8 cellular contexts compared by ENCODE assay signal in the genomic region with DNA sequence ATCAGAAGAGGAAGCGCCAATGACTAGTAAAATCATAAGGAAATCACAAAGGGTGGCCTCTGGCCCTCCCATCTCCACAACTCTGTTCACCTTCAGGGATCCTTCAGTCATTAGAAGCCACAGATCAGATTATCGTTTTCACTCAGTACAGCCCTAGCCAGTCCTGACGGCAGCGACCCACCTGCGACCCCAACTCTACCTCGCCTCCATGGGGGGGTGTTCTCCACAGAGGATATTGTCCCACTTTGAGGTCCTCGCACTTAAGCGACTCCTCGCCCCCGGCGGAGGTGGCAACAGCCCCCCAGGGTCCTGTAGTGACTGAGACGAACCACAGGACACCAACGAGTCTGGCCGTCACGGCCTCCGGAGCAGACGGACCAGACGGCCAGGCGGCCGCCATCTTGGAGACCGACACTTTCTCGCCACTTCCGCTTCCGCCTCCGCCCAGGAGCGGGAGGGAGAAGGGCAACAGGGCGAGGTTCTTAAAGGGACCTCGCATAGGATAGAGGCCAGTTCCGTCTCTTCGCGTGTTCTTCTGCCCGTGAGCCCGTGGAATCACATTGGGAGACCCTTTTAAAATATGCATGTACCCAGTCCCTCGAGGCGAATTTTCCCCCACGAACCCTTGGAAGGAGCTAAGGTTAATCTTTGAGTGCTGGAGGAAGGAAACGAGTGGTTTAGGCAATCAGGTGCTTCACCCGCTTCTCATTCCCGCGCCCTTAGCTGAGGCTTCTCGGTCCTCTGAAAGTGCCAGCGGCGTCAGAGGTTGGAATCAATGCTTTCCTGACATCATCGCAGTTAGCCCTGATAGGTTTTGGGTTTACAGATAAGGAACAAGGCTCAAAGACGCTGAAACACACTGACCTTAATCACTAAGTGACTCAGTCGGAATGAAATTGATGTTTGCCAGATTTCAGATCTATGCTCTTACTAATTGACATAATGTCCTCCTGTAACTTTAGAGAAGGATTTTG. TPM values are rescaled to one million over a fixed set of nuclear protein-coding genes. Genes with fewer than 3 reads are reported as not detected.
DNase-seq lines count a peak whose midpoint lies in the region; ATAC-seq and TF ChIP-seq lines count a peak whose summit lies in the region.

TM2D1 (minus strand) TSS at position 421 of the 974 bp plus-strand sequence; CDS start at position 400, 21 bp downstream.

- DNase-seq in NCI-H187 (lab: John Stamatoyannopoulos, UW) (peak; percentile 80 to 90), ascending aorta (ENCODE audit: low spot score in 2 of 2) (peak; percentile 55 to 95), hepatic stellate cell (ENCODE audit: low spot score) (peak; percentile 90), aorta (peak; percentile 95 to 96)

- peak within 1 kb of the TSS; percentile 89 to 96 for H3K27ac ChIP-seq in ascending aorta
- peak within 1 kb of the TSS; percentile 80 for H3K27ac ChIP-seq in rectal smooth muscle tissue (ENCODE audit: low read depth, low read length)
- H3K27ac ChIP-seq in aorta (ENCODE audit: low read depth in 1 of 2, low read length in 2 of 2), result peak within 1 kb of the TSS in 1 of 2 donors; percentile 87

- TF ChIP-seq CTCF in ascending aorta (IDR thresholded peaks at IDR 0.05), result peak in 1 of 3 experiments; percentile 4

- H3K9me3 ChIP-seq in ascending aorta (no peaks in the 10 kb centered on the region), aorta (ENCODE audit: control insufficient read depth, low read length) (no peaks in the 10 kb centered on the region)

- intact Hi-C loops in T-helper 2 cell treated with Interferon-gamma antibody and Interleukin-4, amounts not matched to agents 100 ng/mL and 5 ng/mL, for 36 hours (cut with micrococcal nuclease), result loop anchor here (1.0 to 5.0 kb wide), 6 partner anchors 17 to 1057 kb away; partner anchors contain the start of genes ATG4C, PATJ and USP1
- intact Hi-C loops in ascending aorta (cut with DNase I) (loop anchor here (1.0 to 10.0 kb wide), 4 partner anchors 17 to 670 kb away; partner anchors contain the start of gene PATJ), aorta (cut with DNase I) (no loop called here)

- H3K27me3 ChIP-seq in ascending aorta (no peaks in the 10 kb centered on the region), rectal smooth muscle tissue (ENCODE audit: control insufficient read depth, insufficient read depth, low read length) (no peaks in the 10 kb centered on the region), aorta (ENCODE audit: control insufficient read depth in 1 of 2, insufficient read depth in 2 of 2, low read length in 1 of 2) (no peaks in the 10 kb centered on the region)

- H3K4me1 ChIP-seq in ascending aorta, result peaks cover 6 to 12% of the 10 kb centered on the region in 2 donors
- peaks cover 6% of the 10 kb centered on the region for H3K4me1 ChIP-seq in rectal smooth muscle tissue (ENCODE audit: control insufficient read depth, insufficient read depth, low read length)
- H3K4me1 ChIP-seq in aorta (ENCODE audit: control insufficient read depth in 1 of 2, insufficient read depth in 2 of 2, low read length in 2 of 2), result no peaks in the 10 kb centered on the region

- peaks cover 3 to 7% of the 10 kb centered on the region in 2 donors for H3K36me3 ChIP-seq in ascending aorta
- no peaks in the 10 kb centered on the region for H3K36me3 ChIP-seq in rectal smooth muscle tissue (ENCODE audit: control insufficient read depth, insufficient read depth, low read length)
- no peaks in the 10 kb centered on the region for H3K36me3 ChIP-seq in aorta (ENCODE audit: control insufficient read depth in 1 of 2, insufficient read depth in 2 of 2, low read length in 1 of 2)

- peak; percentile 100 for ATAC-seq in GM18498 (IDR thresholded peaks at IDR 0.05; ENCODE audit: unreplicated experiment)
- ATAC-seq in HG02938 (IDR thresholded peaks at IDR 0.05; ENCODE audit: unreplicated experiment), result peak; percentile 99
- ATAC-seq in aorta (ENCODE audit: low FRiP score), result peak; percentile 98

- peak within 1 kb of the TSS; percentile 79 to 81 for H3K4me3 ChIP-seq in ascending aorta
- peak within 1 kb of the TSS; percentile 83 for H3K4me3 ChIP-seq in rectal smooth muscle tissue (ENCODE audit: low read length)
- peak within 1 kb of the TSS; percentile 84 to 98 for H3K4me3 ChIP-seq in aorta (ENCODE audit: low read length in 2 of 2)

- 0% methylated on average over 46 of the region's 46 CpGs for WGBS in aorta, 2 donors

- H3K9ac ChIP-seq in rectal smooth muscle tissue (ENCODE audit: low read length), result peak within 1 kb of the TSS; percentile 90

RNA-seq across cellular contexts. Expression of gene TM2D1, which starts in this region (rescaled TPM):
- total RNA-seq in T-helper 2 cell treated with Interferon-gamma antibody and Interleukin-4, amounts not matched to agents 100 ng/mL and 5 ng/mL, for 36 hours, result 34.6 and 36.8 TPM in 2 replicates
- 43.2 TPM for total RNA-seq in ascending aorta
- 10 to 100 TPM; 54.4 to 60.4 TPM for total RNA-seq in aorta
- polyA plus RNA-seq in aorta, result 10 to 100 TPM; 34.8 to 64.5 TPM

Comparison
In these comparisons a context has a peak if more than half of its experiments do, and no peak if none do; other contexts are left out.
1. intact Hi-C loops: an anchor here in T-helper 2 cell treated with Interferon-gamma antibody and Interleukin-4, amounts not matched to agents 100 ng/mL and 5 ng/mL, for 36 hours (1.0 to 5.0 kb wide) and ascending aorta (1.0 to 10.0 kb wide); none called in aorta.